In the genomic region with DNA sequence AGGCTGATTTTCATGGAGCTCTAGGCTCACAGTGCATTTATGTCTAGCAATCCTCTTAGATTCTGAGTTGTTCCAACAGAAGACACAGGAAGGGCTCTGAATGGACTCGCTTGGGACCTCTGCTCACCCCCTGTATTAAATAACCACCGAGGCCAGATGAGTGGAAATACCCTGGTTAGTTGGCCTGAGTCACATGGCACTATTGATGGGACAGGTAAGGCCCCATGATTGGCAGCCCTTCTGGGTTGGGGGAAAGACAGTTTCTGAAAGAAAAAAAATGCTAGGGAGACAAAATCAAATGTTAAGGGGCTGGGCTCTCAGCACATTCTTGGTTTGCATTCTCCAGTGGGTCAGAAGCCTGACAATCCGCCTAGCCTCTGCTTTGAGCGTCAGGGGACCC, we compare ENCODE assay signal across 16 cellular contexts. TPM values are rescaled to one million over a fixed set of nuclear protein-coding genes. Genes with fewer than 3 reads are reported as not detected.
DNase-seq lines count a peak whose midpoint lies in the region; ATAC-seq and TF ChIP-seq lines count a peak whose summit lies in the region.
"Had no signal": no experiment of that assay in that cellular context is flagged by ENCODE, and none has a peak within 500 bp of the region (broad histone marks: within the 10 kb centered on the region; RNA-seq: fewer than 3 reads in every experiment).

No MANE protein-coding gene starts in this region.

- no peak for ATAC-seq in CD4-positive, CD25-positive, alpha-beta regulatory T cell (ENCODE audit: low read depth in 2 of 2)
- no peak for ATAC-seq in activated CD8-positive, alpha-beta T cell treated with anti-CD3 and anti-CD28 coated beads, Interleukin-2, amount 10 ng/mL, durations not matched to agents 7 days and 5 days
- ATAC-seq in foreskin keratinocyte, result no peak
- ATAC-seq in sciatic nerve, result no peak
- ATAC-seq: Right ventricle myocardium inferior had no signal

- no peaks in the 10 kb centered on the region for H3K27me3 ChIP-seq in CD4-positive, CD25-positive, alpha-beta regulatory T cell (ENCODE audit: control insufficient read depth, insufficient read depth, low read length)
- H3K27me3 ChIP-seq in CD4-positive, alpha-beta memory T cell (ENCODE audit: insufficient read depth, low read length), result no peaks in the 10 kb centered on the region
- H3K27me3 ChIP-seq in foreskin keratinocyte, result no peaks in the 10 kb centered on the region
- H3K27me3 ChIP-seq: ascending aorta, hepatocyte had no signal

- peaks cover 10 to 44% (median 24%) of the 10 kb centered on the region in 4 donors for H3K4me1 Mint-ChIP-seq in CD4-positive, CD25-positive, alpha-beta regulatory T cell
- H3K4me1 Mint-ChIP-seq in CD4-positive, alpha-beta memory T cell, result peaks cover 13 to 30% (median 26%) of the 10 kb centered on the region in 4 donors
- peaks cover 31% of the 10 kb centered on the region for H3K4me1 Mint-ChIP-seq in activated CD8-positive, alpha-beta T cell treated with anti-CD3 and anti-CD28 coated beads, Interleukin-2, amount 10 ng/mL, durations not matched to agents 7 days and 5 days (ENCODE audit: low read depth)
- peaks cover 25 to 54% of the 10 kb centered on the region in 2 donors for H3K4me1 Mint-ChIP-seq in immature natural killer cell

- CTCF ChIA-PET in CD4-positive, alpha-beta memory T cell (lab: Charles Lee; ENCODE audit: partially characterized antibody), result interaction anchor here (1.7 kb wide), 1 partner anchor 68 kb away, joined by 3 read pairs; a partner anchor contains a TSS
- CTCF ChIA-PET in activated CD8-positive, alpha-beta T cell treated with anti-CD3 and anti-CD28 coated beads, Interleukin-2, amount 10 ng/mL, durations not matched to agents 7 days and 5 days (lab: Charles Lee), result no interaction called here

- DNase-seq in CD4-positive, CD25-positive, alpha-beta regulatory T cell, result no peak
- no peak for DNase-seq in CD4-positive, alpha-beta memory T cell
- DNase-seq in activated CD8-positive, alpha-beta T cell treated with anti-CD3 and anti-CD28 coated beads, Interleukin-2, amount 10 ng/mL, durations not matched to agents 7 days and 5 days, result no peak
- DNase-seq in immature natural killer cell, result no peak
- DNase-seq in activated effector memory CD4-positive, alpha-beta T cell treated with Interleukin-2 at 50 U/mL for 16 hours, result no peak
- no peak for DNase-seq in foreskin keratinocyte
- no peak for DNase-seq in sciatic nerve (ENCODE audit: low spot score)
- no peak for DNase-seq in NCI-H1092 treated with DMSO at 0.1 percent for 48 hours (lab: John Stamatoyannopoulos, UW)
- DNase-seq: islet precursor cell, NCI-H1105, NCI-H2107, NCI-H524 had no signal

- no peak overlapping the region for H3K27ac ChIP-seq in CD4-positive, CD25-positive, alpha-beta regulatory T cell (ENCODE audit: insufficient read depth, low read length, poor library complexity, severe bottlenecking)
- H3K27ac ChIP-seq in CD4-positive, alpha-beta memory T cell (ENCODE audit: low read depth, low read length), result no peak overlapping the region
- no peak overlapping the region for H3K27ac ChIP-seq in foreskin keratinocyte
- H3K27ac ChIP-seq: ascending aorta had no signal

- H3K4me1 ChIP-seq in CD4-positive, CD25-positive, alpha-beta regulatory T cell (ENCODE audit: control insufficient read depth, insufficient read depth, low read length, poor library complexity, severe bottlenecking), result peaks cover 4% of the 10 kb centered on the region
- H3K4me1 ChIP-seq in CD4-positive, alpha-beta memory T cell (ENCODE audit: insufficient read depth, low read length), result peaks cover 9% of the 10 kb centered on the region
- H3K4me1 ChIP-seq in foreskin keratinocyte, result peaks cover 14% of the 10 kb centered on the region
- H3K4me1 ChIP-seq: ascending aorta had no signal

- H3K4me3 ChIP-seq in CD4-positive, CD25-positive, alpha-beta regulatory T cell (ENCODE audit: low read depth, low read length), result no peak overlapping the region
- no peak overlapping the region for H3K4me3 ChIP-seq in CD4-positive, alpha-beta memory T cell (ENCODE audit: low read length in 2 of 2)
- H3K4me3 ChIP-seq: ascending aorta, hepatocyte, lung had no signal

- intact Hi-C loops in CD4-positive, alpha-beta memory T cell (cut with micrococcal nuclease), result no loop called here
- intact Hi-C loops in sciatic nerve (cut with DNase I), result no loop called here

- no peaks in the 10 kb centered on the region for H3K9me3 Mint-ChIP-seq in CD4-positive, CD25-positive, alpha-beta regulatory T cell
- no peaks in the 10 kb centered on the region for H3K9me3 Mint-ChIP-seq in CD4-positive, alpha-beta memory T cell
- peaks cover 4% of the 10 kb centered on the region for H3K9me3 Mint-ChIP-seq in activated CD8-positive, alpha-beta T cell treated with anti-CD3 and anti-CD28 coated beads, Interleukin-2, amount 10 ng/mL, durations not matched to agents 7 days and 5 days (ENCODE audit: insufficient read depth)
- no peaks in the 10 kb centered on the region for H3K9me3 Mint-ChIP-seq in immature natural killer cell

- no peak for TF ChIP-seq CTCF in foreskin keratinocyte (conservative IDR thresholded peaks at IDR 0.05)

- peaks cover 45% of the 10 kb centered on the region for H3K36me3 ChIP-seq in CD4-positive, CD25-positive, alpha-beta regulatory T cell (ENCODE audit: control insufficient read depth, insufficient read depth, low read length)
- peaks cover 7% of the 10 kb centered on the region for H3K36me3 ChIP-seq in CD4-positive, alpha-beta memory T cell (ENCODE audit: insufficient read depth, low read length)

- H3K36me3 Mint-ChIP-seq in CD4-positive, CD25-positive, alpha-beta regulatory T cell, result peaks cover 41% of the 10 kb centered on the region
- peaks cover 37 to 61% of the 10 kb centered on the region in 2 donors for H3K36me3 Mint-ChIP-seq in CD4-positive, alpha-beta memory T cell
- H3K36me3 Mint-ChIP-seq in activated CD8-positive, alpha-beta T cell treated with anti-CD3 and anti-CD28 coated beads, Interleukin-2, amount 10 ng/mL, durations not matched to agents 7 days and 5 days (ENCODE audit: low read depth), result peaks cover 85% of the 10 kb centered on the region
- peaks cover 0 to 23% (median 13%) of the 10 kb centered on the region in 3 donors for H3K36me3 Mint-ChIP-seq in immature natural killer cell

- H3K4me3 Mint-ChIP-seq in CD4-positive, CD25-positive, alpha-beta regulatory T cell, result peak overlapping the region in 1 of 4 donors; percentile 19
- no peak overlapping the region for H3K4me3 Mint-ChIP-seq in CD4-positive, alpha-beta memory T cell
- no peak overlapping the region for H3K4me3 Mint-ChIP-seq in activated CD8-positive, alpha-beta T cell treated with anti-CD3 and anti-CD28 coated beads, Interleukin-2, amount 10 ng/mL, durations not matched to agents 7 days and 5 days
- H3K4me3 Mint-ChIP-seq in immature natural killer cell, result no peak overlapping the region

- no peaks in the 10 kb centered on the region for H3K27me3 Mint-ChIP-seq in CD4-positive, CD25-positive, alpha-beta regulatory T cell
- no peaks in the 10 kb centered on the region for H3K27me3 Mint-ChIP-seq in CD4-positive, alpha-beta memory T cell
- H3K27me3 Mint-ChIP-seq in activated CD8-positive, alpha-beta T cell treated with anti-CD3 and anti-CD28 coated beads, Interleukin-2, amount 10 ng/mL, durations not matched to agents 7 days and 5 days (ENCODE audit: low read depth), result no peaks in the 10 kb centered on the region
- peaks cover 0 to 1% (median 0%) of the 10 kb centered on the region in 3 donors for H3K27me3 Mint-ChIP-seq in immature natural killer cell (ENCODE audit: low read depth in 3 of 3)

- H3K9me3 ChIP-seq in CD4-positive, CD25-positive, alpha-beta regulatory T cell (ENCODE audit: control insufficient read depth in 2 of 2, low read length in 2 of 2), result no peaks in the 10 kb centered on the region
- no peaks in the 10 kb centered on the region for H3K9me3 ChIP-seq in CD4-positive, alpha-beta memory T cell (ENCODE audit: control insufficient read depth in 1 of 2, low read length in 2 of 2)
- H3K9me3 ChIP-seq: ascending aorta had no signal

- POLR2A ChIA-PET in CD4-positive, alpha-beta memory T cell (lab: Charles Lee; ENCODE audit: partially characterized antibody), result no interaction called here
- POLR2A ChIA-PET in activated CD8-positive, alpha-beta T cell treated with anti-CD3 and anti-CD28 coated beads, Interleukin-2, amount 10 ng/mL, durations not matched to agents 7 days and 5 days (lab: Charles Lee), result no interaction called here

- H3K27ac Mint-ChIP-seq in CD4-positive, CD25-positive, alpha-beta regulatory T cell, result peak overlapping the region; percentile 58 to 81 (median 62)
- H3K27ac Mint-ChIP-seq in CD4-positive, alpha-beta memory T cell, result peak overlapping the region in 4 of 7 donors; percentile 52 to 85 (median 66)
- H3K27ac Mint-ChIP-seq in activated CD8-positive, alpha-beta T cell treated with anti-CD3 and anti-CD28 coated beads, Interleukin-2, amount 10 ng/mL, durations not matched to agents 7 days and 5 days, result peak overlapping the region; percentile 23
- peak overlapping the region in 5 of 6 donors; percentile 26 to 87 (median 80) for H3K27ac Mint-ChIP-seq in immature natural killer cell

RNA-seq across cellular contexts. Expression of a gene that starts 14.8 kb away (rescaled TPM):
- total RNA-seq in CD4-positive, CD25-positive, alpha-beta regulatory T cell, result 120 TPM
- polyA plus RNA-seq in CD4-positive, CD25-positive, alpha-beta regulatory T cell, result 10 to 100 TPM; 45.2 to 62.7 (median 56.9) TPM
- 100 to 1,000 TPM; 132 to 141 TPM for total RNA-seq in CD4-positive, alpha-beta memory T cell
- polyA plus RNA-seq in CD4-positive, alpha-beta memory T cell, result 10 to 100 TPM; 40.9 to 45.5 TPM
- 100 to 1,000 TPM; 111 to 119 TPM for total RNA-seq in activated CD8-positive, alpha-beta T cell treated with anti-CD3 and anti-CD28 coated beads, Interleukin-2, amount 10 ng/mL, durations not matched to agents 7 days and 5 days
- polyA plus RNA-seq in immature natural killer cell (10 to 100 TPM; 31.8 to 71.6 (median 50.5) TPM), foreskin keratinocyte (18.2 and 18.8 TPM in 2 replicates)
- total RNA-seq in foreskin keratinocyte (29.8 and 33.2 TPM in 2 replicates), sciatic nerve (53.8 TPM)

Comparison
In these comparisons a context has a peak if more than half of its experiments do, and no peak if none do; other contexts are left out.
1. H3K27ac Mint-ChIP-seq: peak in every context shown above with its lines; median percentile 80 in immature natural killer cell; 66 in CD4-positive, alpha-beta memory T cell; 62 in CD4-positive, CD25-positive, alpha-beta regulatory T cell; 23 in activated CD8-positive, alpha-beta T cell treated with anti-CD3 and anti-CD28 coated beads, Interleukin-2, amount 10 ng/mL, durations not matched to agents 7 days and 5 days.